In the genomic region with DNA sequence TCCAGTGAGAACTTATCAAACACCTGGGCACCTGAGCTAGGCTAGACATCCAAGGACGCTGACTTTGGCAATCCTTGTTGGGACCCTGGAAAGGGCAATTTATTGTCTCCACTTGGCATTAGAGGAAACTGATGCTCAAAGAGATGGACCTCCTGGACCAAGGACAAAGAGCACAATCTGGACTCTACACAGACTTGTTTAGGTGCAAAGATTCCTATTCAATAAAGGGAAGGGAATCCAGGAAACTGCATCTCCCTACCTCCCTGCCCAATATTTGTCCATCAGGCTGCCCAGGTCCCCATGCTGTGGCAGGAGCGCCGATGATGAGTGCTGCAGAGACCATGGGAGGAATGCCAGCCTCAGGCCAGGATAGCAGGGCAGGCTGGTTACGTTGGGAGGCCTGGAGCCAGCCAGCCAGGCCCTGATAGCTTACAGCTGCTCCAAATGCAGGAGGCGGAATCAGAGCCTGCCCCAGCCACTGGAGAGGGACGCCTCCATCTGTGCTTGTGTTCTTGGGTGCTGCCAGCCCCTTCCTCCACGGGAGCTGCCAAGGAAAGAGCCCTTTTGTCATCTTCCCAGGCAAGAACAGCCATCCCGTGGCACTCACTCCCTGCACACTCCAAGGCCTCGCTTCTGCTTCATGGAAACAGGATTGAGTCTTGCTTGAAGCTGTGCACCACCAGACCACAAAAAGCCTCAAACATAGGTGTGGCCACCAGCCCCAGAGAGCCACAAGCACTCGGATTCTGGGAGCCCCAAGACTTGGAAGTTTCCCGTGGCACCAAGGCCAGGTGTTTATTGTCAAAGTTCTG, we compare ENCODE assay signal across 12 cellular contexts. TPM values are rescaled to one million over a fixed set of nuclear protein-coding genes. Genes with fewer than 3 reads are reported as not detected.
DNase-seq lines count a peak whose midpoint lies in the region; ATAC-seq and TF ChIP-seq lines count a peak whose summit lies in the region.
"Had no signal": no experiment of that assay in that cellular context is flagged by ENCODE, and none has a peak within 500 bp of the region (broad histone marks: within the 10 kb centered on the region; RNA-seq: fewer than 3 reads in every experiment).

No MANE protein-coding gene starts in this region.

- H4K20me1 ChIP-seq in osteoblast (ENCODE audit: insufficient read depth, low read length) = no peaks in the 10 kb centered on the region

- ATAC-seq in HG03175 (IDR thresholded peaks at IDR 0.05; ENCODE audit: unreplicated experiment) = no peak

- H3K4me3 ChIP-seq in left ventricle myocardium inferior (no peak overlapping the region), osteoblast (ENCODE audit: insufficient read depth, low read length) (no peak overlapping the region), MG63 (no peak overlapping the region)
- H3K4me3 ChIP-seq: tibial nerve had no signal

- no peak overlapping the region for H3K4me2 ChIP-seq in osteoblast (ENCODE audit: insufficient read depth, low read length)

- TF ChIP-seq CTCF in left ventricle myocardium inferior (IDR thresholded peaks at IDR 0.05; ENCODE audit: borderline replicate concordance) (no peak), osteoblast (IDR thresholded peaks at IDR 0.05; ENCODE audit: extremely low read depth, low read depth, low read length) (no peak)

- intact Hi-C loops in left ventricle myocardium inferior (cut with micrococcal nuclease) = no loop called here

- no peaks in the 10 kb centered on the region for H3K36me3 ChIP-seq in left ventricle myocardium inferior
- no peaks in the 10 kb centered on the region for H3K36me3 ChIP-seq in osteoblast (ENCODE audit: insufficient read depth, low read length)
- H3K36me3 ChIP-seq in MG63 = no peaks in the 10 kb centered on the region
- H3K36me3 ChIP-seq: tibial nerve had no signal

- no peak overlapping the region for H2AFZ ChIP-seq in osteoblast (ENCODE audit: low read length)

- peak; percentile 65 for DNase-seq in AG08395 (ENCODE audit: low spot score)
- DNase-seq in RPMI7951 (ENCODE audit: low read depth) = peak; percentile 78
- peak; percentile 67 for DNase-seq in left ventricle myocardium inferior
- DNase-seq in osteoblast (ENCODE audit: insufficient read length, low spot score, missing footprints) = no peak
- no peak for DNase-seq in MG63
- no peak for DNase-seq in iPS-NIHi11 (ENCODE audit: low spot score)
- no peak for DNase-seq in HuH-7 (ENCODE audit: low spot score)
- DNase-seq: activated CD4-positive, alpha-beta T cell treated with anti-CD3 and anti-CD28 coated beads, Interleukin-2, amount 10 ng/mL, durations not matched to agents 24 days and 14 days; DND-41; NCI-H1048 had no signal

- H3K79me2 ChIP-seq in osteoblast (ENCODE audit: insufficient read depth, low read length) = no peaks in the 10 kb centered on the region

- H3K27ac ChIP-seq in left ventricle myocardium inferior (replicated peaks) (peak overlapping the region; percentile 60), osteoblast (ENCODE audit: low read depth, low read length) (peak overlapping the region; percentile 53)

- H3K4me1 ChIP-seq in left ventricle myocardium inferior (peaks cover 80% of the 10 kb centered on the region), osteoblast (ENCODE audit: insufficient read depth, low read length) (peaks cover 44% of the 10 kb centered on the region)

- H3K27me3 ChIP-seq in left ventricle myocardium inferior (ENCODE audit: low read depth) = no peaks in the 10 kb centered on the region
- H3K27me3 ChIP-seq in osteoblast (ENCODE audit: insufficient read depth, low read length) = no peaks in the 10 kb centered on the region
- no peaks in the 10 kb centered on the region for H3K27me3 ChIP-seq in MG63
- H3K27me3 ChIP-seq: tibial nerve had no signal

- H3K9me3 ChIP-seq in left ventricle myocardium inferior (replicated peaks) (no peaks in the 10 kb centered on the region), osteoblast (ENCODE audit: low read depth, low read length) (no peaks in the 10 kb centered on the region), MG63 (no peaks in the 10 kb centered on the region)
- H3K9me3 ChIP-seq: tibial nerve had no signal

RNA-seq across cellular contexts. Expression of gene HS1BP3, which starts 60.0 kb away (rescaled TPM):
- 13.9 and 15.9 TPM in 2 replicates for total RNA-seq in RPMI7951 (2014; rRNA removed; shearing (Covaris generic))
- total RNA-seq in left ventricle myocardium inferior (16.6 TPM), osteoblast (47.4 and 47.8 TPM in 2 replicates)
- 10.9 and 28.0 TPM in 2 replicates for total RNA-seq in MG63 (2014; rRNA removed; shearing (Covaris generic); ENCODE audit: low replicate concordance)

Comparison
In these comparisons a context has a peak if more than half of its experiments do, and no peak if none do; other contexts are left out.
1. DNase-seq: peak in AG08395 (single experiment), RPMI7951 (single experiment) and left ventricle myocardium inferior (single experiment); none in osteoblast (single experiment), MG63 (single experiment), iPS-NIHi11 (single experiment) and HuH-7 (single experiment).